In the genomic region with DNA sequence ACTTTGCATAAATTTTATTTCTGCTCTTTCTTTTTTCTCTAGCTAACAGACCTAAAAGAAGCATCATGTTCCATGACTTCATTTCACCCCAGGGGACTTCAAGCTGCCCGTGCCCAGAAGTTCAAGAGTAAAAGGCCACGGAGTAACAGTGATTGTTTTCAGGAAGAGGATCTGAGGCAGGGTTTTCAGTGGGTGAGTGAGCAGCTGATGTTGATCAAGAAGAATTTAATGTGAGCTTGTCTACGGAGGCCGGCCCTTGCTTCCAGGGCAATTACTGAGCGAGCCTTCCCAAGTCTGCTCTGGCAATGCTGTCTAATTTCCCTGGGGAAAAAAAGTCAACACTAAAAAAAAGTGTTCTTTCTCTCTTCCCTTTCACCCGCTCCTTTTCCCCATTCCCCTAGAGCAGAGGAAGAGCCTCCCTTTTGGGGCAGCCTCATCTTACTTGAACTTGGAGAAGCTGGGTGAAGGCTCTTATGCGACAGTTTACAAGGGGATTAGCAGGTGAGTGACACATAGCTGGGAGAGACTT, we compare ENCODE assay signal across 1 cellular context.
TF ChIP-seq lines count a peak whose summit lies in the region.

No MANE protein-coding gene starts in this region.

TF ChIP-seq in HEK293, 187 proteins besides CTCF, POLR2A, EP300 and RAD21 (continued from another document):
- TF ChIP-seq, protein P1, sequence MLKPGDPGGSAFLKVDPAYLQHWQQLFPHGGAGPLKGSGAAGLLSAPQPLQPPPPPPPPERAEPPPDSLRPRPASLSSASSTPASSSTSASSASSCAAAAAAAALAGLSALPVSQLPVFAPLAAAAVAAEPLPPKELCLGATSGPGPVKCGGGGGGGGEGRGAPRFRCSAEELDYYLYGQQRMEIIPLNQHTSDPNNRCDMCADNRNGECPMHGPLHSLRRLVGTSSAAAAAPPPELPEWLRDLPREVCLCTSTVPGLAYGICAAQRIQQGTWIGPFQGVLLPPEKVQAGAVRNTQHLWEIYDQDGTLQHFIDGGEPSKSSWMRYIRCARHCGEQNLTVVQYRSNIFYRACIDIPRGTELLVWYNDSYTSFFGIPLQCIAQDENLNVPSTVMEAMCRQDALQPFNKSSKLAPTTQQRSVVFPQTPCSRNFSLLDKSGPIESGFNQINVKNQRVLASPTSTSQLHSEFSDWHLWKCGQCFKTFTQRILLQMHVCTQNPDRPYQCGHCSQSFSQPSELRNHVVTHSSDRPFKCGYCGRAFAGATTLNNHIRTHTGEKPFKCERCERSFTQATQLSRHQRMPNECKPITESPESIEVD (tag by site-specific recombination; IDR thresholded peaks at IDR 0.05): peak; percentile 82; the same call in 1 of the 2 replicates
- TF ChIP-seq IKZF3 (tag by site-specific recombination; IDR thresholded peaks at IDR 0.05): 0 out of 2 replicates have a peak, but pooled peaks have one; percentile 25
- 0 out of 2 replicates have a peak, but pooled peaks have one; percentile 37 for TF ChIP-seq ZBTB17 (tag by site-specific recombination; IDR thresholded peaks at IDR 0.05)
- peak; percentile 31; the same call in 1 of the 2 replicates for TF ChIP-seq ZNF341 (tag by site-specific recombination; IDR thresholded peaks at IDR 0.05; ENCODE audit: low read depth)
- peak; percentile 11; the same call in 1 of the 2 replicates for TF ChIP-seq ZNF843 (tag by site-specific recombination; IDR thresholded peaks at IDR 0.05)
- no peak for TF ChIP-seq ZNF561 (tag by site-specific recombination; IDR thresholded peaks at IDR 0.05; ENCODE audit: borderline replicate concordance)
- peak; percentile 84 for TF ChIP-seq ZNF394 (tag by site-specific recombination; IDR thresholded peaks at IDR 0.05; ENCODE audit: borderline replicate concordance)
- peak; percentile 46; the same call in 1 of the 2 replicates for TF ChIP-seq ZNF600 (tag by site-specific recombination; IDR thresholded peaks at IDR 0.05)
- peak; percentile 36; the same call in 1 of the 2 replicates for TF ChIP-seq MZF1 (tag by site-specific recombination; IDR thresholded peaks at IDR 0.05; ENCODE audit: borderline replicate concordance)
- no peak for TF ChIP-seq ZNF239 (tag by site-specific recombination; IDR thresholded peaks at IDR 0.05)
- no peak for TF ChIP-seq ZNF354C (tag by site-specific recombination; IDR thresholded peaks at IDR 0.05; ENCODE audit: borderline replicate concordance, low read depth)
- TF ChIP-seq ZFP37 (tag by site-specific recombination; IDR thresholded peaks at IDR 0.05): no peak
- no peak for TF ChIP-seq ZNF114 (tag by site-specific recombination; IDR thresholded peaks at IDR 0.05)
- TF ChIP-seq, protein P2, sequence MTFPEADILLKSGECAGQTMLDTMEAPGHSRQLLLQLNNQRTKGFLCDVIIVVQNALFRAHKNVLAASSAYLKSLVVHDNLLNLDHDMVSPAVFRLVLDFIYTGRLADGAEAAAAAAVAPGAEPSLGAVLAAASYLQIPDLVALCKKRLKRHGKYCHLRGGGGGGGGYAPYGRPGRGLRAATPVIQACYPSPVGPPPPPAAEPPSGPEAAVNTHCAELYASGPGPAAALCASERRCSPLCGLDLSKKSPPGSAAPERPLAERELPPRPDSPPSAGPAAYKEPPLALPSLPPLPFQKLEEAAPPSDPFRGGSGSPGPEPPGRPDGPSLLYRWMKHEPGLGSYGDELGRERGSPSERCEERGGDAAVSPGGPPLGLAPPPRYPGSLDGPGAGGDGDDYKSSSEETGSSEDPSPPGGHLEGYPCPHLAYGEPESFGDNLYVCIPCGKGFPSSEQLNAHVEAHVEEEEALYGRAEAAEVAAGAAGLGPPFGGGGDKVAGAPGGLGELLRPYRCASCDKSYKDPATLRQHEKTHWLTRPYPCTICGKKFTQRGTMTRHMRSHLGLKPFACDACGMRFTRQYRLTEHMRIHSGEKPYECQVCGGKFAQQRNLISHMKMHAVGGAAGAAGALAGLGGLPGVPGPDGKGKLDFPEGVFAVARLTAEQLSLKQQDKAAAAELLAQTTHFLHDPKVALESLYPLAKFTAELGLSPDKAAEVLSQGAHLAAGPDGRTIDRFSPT (tag by site-specific recombination; IDR thresholded peaks at IDR 0.05): 0 out of 2 replicates have a peak, but pooled peaks have one; percentile 9
- TF ChIP-seq GLIS1 (tag by site-specific recombination; IDR thresholded peaks at IDR 0.05): peak; percentile 61
- TF ChIP-seq ZNF311 (tag by site-specific recombination; IDR thresholded peaks at IDR 0.05; ENCODE audit: borderline replicate concordance): no peak
- TF ChIP-seq ZNF747 (tag by site-specific recombination; IDR thresholded peaks at IDR 0.05): no peak
- TF ChIP-seq, protein P3, sequence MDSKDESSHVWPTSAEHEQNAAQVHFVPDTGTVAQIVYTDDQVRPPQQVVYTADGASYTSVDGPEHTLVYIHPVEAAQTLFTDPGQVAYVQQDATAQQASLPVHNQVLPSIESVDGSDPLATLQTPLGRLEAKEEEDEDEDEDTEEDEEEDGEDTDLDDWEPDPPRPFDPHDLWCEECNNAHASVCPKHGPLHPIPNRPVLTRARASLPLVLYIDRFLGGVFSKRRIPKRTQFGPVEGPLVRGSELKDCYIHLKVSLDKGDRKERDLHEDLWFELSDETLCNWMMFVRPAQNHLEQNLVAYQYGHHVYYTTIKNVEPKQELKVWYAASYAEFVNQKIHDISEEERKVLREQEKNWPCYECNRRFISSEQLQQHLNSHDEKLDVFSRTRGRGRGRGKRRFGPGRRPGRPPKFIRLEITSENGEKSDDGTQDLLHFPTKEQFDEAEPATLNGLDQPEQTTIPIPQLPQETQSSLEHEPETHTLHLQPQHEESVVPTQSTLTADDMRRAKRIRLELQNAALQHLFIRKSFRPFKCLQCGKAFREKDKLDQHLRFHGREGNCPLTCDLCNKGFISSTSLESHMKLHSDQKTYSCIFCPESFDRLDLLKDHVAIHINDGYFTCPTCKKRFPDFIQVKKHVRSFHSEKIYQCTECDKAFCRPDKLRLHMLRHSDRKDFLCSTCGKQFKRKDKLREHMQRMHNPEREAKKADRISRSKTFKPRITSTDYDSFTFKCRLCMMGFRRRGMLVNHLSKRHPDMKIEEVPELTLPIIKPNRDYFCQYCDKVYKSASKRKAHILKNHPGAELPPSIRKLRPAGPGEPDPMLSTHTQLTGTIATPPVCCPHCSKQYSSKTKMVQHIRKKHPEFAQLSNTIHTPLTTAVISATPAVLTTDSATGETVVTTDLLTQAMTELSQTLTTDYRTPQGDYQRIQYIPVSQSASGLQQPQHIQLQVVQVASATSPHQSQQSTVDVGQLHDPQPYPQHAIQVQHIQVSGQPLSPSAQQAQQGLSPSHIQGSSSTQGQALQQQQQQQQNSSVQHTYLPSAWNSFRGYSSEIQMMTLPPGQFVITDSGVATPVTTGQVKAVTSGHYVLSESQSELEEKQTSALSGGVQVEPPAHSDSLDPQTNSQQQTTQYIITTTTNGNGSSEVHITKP (tag by site-specific recombination; IDR thresholded peaks at IDR 0.05): peak; percentile 61
- 0 out of 2 replicates have a peak, but pooled peaks have one; percentile 16 for TF ChIP-seq ZXDB (tag by site-specific recombination; IDR thresholded peaks at IDR 0.05)
- no peak for TF ChIP-seq ZBTB1 (tag by site-specific recombination; IDR thresholded peaks at IDR 0.05)
- no peak for TF ChIP-seq BCL11A (tag by site-specific recombination; IDR thresholded peaks at IDR 0.05; ENCODE audit: low read depth)
- no peak for TF ChIP-seq KLF7 (tag by site-specific recombination; IDR thresholded peaks at IDR 0.05; ENCODE audit: borderline replicate concordance)
- TF ChIP-seq, protein P4, sequence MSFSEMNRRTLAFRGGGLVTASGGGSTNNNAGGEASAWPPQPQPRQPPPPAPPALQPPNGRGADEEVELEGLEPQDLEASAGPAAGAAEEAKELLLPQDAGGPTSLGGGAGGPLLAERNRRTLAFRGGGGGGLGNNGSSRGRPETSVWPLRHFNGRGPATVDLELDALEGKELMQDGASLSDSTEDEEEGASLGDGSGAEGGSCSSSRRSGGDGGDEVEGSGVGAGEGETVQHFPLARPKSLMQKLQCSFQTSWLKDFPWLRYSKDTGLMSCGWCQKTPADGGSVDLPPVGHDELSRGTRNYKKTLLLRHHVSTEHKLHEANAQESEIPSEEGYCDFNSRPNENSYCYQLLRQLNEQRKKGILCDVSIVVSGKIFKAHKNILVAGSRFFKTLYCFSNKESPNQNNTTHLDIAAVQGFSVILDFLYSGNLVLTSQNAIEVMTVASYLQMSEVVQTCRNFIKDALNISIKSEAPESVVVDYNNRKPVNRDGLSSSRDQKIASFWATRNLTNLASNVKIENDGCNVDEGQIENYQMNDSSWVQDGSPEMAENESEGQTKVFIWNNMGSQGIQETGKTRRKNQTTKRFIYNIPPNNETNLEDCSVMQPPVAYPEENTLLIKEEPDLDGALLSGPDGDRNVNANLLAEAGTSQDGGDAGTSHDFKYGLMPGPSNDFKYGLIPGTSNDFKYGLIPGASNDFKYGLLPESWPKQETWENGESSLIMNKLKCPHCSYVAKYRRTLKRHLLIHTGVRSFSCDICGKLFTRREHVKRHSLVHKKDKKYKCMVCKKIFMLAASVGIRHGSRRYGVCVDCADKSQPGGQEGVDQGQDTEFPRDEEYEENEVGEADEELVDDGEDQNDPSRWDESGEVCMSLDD (tag by site-specific recombination; IDR thresholded peaks at IDR 0.05): no peak
- TF ChIP-seq MYNN (tag by site-specific recombination; IDR thresholded peaks at IDR 0.05; ENCODE audit: borderline replicate concordance): no peak
- TF ChIP-seq ZSCAN16 (tag by site-specific recombination; IDR thresholded peaks at IDR 0.05): no peak
- no peak for TF ChIP-seq ZNF138 (tag by site-specific recombination; IDR thresholded peaks at IDR 0.05; ENCODE audit: borderline replicate concordance)
- TF ChIP-seq, protein P5, sequence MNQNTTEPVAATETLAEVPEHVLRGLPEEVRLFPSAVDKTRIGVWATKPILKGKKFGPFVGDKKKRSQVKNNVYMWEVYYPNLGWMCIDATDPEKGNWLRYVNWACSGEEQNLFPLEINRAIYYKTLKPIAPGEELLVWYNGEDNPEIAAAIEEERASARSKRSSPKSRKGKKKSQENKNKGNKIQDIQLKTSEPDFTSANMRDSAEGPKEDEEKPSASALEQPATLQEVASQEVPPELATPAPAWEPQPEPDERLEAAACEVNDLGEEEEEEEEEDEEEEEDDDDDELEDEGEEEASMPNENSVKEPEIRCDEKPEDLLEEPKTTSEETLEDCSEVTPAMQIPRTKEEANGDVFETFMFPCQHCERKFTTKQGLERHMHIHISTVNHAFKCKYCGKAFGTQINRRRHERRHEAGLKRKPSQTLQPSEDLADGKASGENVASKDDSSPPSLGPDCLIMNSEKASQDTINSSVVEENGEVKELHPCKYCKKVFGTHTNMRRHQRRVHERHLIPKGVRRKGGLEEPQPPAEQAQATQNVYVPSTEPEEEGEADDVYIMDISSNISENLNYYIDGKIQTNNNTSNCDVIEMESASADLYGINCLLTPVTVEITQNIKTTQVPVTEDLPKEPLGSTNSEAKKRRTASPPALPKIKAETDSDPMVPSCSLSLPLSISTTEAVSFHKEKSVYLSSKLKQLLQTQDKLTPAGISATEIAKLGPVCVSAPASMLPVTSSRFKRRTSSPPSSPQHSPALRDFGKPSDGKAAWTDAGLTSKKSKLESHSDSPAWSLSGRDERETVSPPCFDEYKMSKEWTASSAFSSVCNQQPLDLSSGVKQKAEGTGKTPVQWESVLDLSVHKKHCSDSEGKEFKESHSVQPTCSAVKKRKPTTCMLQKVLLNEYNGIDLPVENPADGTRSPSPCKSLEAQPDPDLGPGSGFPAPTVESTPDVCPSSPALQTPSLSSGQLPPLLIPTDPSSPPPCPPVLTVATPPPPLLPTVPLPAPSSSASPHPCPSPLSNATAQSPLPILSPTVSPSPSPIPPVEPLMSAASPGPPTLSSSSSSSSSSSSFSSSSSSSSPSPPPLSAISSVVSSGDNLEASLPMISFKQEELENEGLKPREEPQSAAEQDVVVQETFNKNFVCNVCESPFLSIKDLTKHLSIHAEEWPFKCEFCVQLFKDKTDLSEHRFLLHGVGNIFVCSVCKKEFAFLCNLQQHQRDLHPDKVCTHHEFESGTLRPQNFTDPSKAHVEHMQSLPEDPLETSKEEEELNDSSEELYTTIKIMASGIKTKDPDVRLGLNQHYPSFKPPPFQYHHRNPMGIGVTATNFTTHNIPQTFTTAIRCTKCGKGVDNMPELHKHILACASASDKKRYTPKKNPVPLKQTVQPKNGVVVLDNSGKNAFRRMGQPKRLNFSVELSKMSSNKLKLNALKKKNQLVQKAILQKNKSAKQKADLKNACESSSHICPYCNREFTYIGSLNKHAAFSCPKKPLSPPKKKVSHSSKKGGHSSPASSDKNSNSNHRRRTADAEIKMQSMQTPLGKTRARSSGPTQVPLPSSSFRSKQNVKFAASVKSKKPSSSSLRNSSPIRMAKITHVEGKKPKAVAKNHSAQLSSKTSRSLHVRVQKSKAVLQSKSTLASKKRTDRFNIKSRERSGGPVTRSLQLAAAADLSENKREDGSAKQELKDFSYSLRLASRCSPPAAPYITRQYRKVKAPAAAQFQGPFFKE (tag by site-specific recombination; IDR thresholded peaks at IDR 0.05; ENCODE audit: borderline replicate concordance): no peak
- no peak for TF ChIP-seq ZNF621 (tag by site-specific recombination; IDR thresholded peaks at IDR 0.05)
- TF ChIP-seq, protein P6, sequence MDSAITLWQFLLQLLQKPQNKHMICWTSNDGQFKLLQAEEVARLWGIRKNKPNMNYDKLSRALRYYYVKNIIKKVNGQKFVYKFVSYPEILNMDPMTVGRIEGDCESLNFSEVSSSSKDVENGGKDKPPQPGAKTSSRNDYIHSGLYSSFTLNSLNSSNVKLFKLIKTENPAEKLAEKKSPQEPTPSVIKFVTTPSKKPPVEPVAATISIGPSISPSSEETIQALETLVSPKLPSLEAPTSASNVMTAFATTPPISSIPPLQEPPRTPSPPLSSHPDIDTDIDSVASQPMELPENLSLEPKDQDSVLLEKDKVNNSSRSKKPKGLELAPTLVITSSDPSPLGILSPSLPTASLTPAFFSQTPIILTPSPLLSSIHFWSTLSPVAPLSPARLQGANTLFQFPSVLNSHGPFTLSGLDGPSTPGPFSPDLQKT (IDR thresholded peaks at IDR 0.05; ENCODE audit: borderline replicate concordance, low read depth, low read length): no peak
- TF ChIP-seq ZNF670 (tag by site-specific recombination; IDR thresholded peaks at IDR 0.05; ENCODE audit: low read depth): no peak
- TF ChIP-seq TRIM28 (IDR thresholded peaks at IDR 0.05; ENCODE audit: borderline replicate concordance, low read length): 0 out of 2 replicates have a peak, but pooled peaks have one; percentile 37
- TF ChIP-seq HOXA7 (CRISPR knock-in tag; IDR thresholded peaks at IDR 0.05; ENCODE audit: borderline replicate concordance): no peak
- TF ChIP-seq, protein P7, sequence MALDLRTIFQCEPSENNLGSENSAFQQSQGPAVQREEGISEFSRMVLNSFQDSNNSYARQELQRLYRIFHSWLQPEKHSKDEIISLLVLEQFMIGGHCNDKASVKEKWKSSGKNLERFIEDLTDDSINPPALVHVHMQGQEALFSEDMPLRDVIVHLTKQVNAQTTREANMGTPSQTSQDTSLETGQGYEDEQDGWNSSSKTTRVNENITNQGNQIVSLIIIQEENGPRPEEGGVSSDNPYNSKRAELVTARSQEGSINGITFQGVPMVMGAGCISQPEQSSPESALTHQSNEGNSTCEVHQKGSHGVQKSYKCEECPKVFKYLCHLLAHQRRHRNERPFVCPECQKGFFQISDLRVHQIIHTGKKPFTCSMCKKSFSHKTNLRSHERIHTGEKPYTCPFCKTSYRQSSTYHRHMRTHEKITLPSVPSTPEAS (tag by site-specific recombination; IDR thresholded peaks at IDR 0.05): no peak
